Comparison of ENCODE assay signal across 1 cellular context in the genomic region with DNA sequence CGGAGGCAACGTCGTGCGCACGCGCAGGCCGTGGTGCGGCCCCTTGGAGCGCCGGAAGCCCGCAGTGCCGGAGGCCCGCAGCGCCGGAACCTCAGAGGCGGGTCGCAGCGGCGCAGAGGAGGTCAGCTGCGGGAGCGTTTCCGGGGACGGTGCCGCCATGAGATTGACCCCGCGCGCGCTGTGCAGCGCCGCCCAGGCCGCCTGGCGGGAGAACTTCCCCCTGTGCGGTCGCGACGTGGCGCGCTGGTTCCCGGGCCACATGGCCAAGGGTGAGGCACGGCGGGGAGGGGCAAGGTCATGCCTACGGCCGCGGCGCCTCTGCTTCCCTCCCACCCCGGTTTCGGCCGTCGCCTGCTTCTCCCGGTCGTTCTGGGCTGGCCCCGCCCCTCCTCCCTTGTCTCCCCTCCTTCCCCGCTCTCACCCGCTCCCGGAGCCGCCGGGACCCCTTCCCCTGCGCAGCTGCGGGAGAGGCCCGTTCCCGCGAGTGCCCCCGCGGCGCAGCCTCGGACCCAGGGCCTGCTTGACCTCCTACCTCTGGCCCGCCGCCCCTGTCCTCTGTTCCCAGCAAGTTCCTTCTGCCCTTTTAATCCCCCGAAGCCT.
TF ChIP-seq lines count a peak whose summit lies in the region.

Gene MTG1, plus strand, starts transcription at position 94 of the 600 bp plus-strand sequence. Its CDS starts 64 bp downstream, at position 158.

TF ChIP-seq in A549, 52 proteins besides CTCF, POLR2A, EP300 and RAD21 (continued from another document):
- no peak for TF ChIP-seq NR3C1 (IDR thresholded peaks at IDR 0.05)
- TF ChIP-seq, protein P1, sequence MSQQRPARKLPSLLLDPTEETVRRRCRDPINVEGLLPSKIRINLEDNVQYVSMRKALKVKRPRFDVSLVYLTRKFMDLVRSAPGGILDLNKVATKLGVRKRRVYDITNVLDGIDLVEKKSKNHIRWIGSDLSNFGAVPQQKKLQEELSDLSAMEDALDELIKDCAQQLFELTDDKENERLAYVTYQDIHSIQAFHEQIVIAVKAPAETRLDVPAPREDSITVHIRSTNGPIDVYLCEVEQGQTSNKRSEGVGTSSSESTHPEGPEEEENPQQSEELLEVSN (IDR thresholded peaks at IDR 0.05; ENCODE audit: borderline replicate concordance, low read depth), result peak; percentile 65; the same call in 1 of the 2 replicates
- TF ChIP-seq TFCP2L1 (CRISPR knock-in tag; IDR thresholded peaks at IDR 0.05), result no peak
- no peak for TF ChIP-seq BHLHE40 (IDR thresholded peaks at IDR 0.05; ENCODE audit: low read depth, low read length)
- TF ChIP-seq SREBF2 (IDR thresholded peaks at IDR 0.05), result no peak
- no peak for TF ChIP-seq ZFP36 (IDR thresholded peaks at IDR 0.05; ENCODE audit: borderline replicate concordance, partially characterized antibody)
- TF ChIP-seq GATA3 (IDR thresholded peaks at IDR 0.05; ENCODE audit: borderline replicate concordance), result 0 out of 2 replicates have a peak, but pooled peaks have one; percentile 20
- no peak for TF ChIP-seq HOXB13 (CRISPR knock-in tag; IDR thresholded peaks at IDR 0.05; ENCODE audit: low read depth)
- no peak for TF ChIP-seq CBX8 (IDR thresholded peaks at IDR 0.05)
- TF ChIP-seq MYC (IDR thresholded peaks at IDR 0.05; ENCODE audit: borderline replicate concordance, low read length), result peak; percentile 87
- TF ChIP-seq, protein P2, sequence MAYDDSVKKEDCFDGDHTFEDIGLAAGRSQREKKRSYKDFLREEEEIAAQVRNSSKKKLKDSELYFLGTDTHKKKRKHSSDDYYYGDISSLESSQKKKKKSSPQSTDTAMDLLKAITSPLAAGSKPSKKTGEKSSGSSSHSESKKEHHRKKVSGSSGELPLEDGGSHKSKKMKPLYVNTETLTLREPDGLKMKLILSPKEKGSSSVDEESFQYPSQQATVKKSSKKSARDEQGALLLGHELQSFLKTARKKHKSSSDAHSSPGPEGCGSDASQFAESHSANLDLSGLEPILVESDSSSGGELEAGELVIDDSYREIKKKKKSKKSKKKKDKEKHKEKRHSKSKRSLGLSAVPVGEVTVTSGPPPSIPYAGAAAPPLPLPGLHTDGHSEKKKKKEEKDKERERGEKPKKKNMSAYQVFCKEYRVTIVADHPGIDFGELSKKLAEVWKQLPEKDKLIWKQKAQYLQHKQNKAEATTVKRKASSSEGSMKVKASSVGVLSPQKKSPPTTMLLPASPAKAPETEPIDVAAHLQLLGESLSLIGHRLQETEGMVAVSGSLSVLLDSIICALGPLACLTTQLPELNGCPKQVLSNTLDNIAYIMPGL (CRISPR knock-in tag; IDR thresholded peaks at IDR 0.05; ENCODE audit: borderline replicate concordance), result no peak
- peak; percentile 78; the same call in 2 of the 3 replicates for TF ChIP-seq BCL3 (IDR thresholded peaks at IDR 0.05)
- no peak for TF ChIP-seq FOSL2 (IDR thresholded peaks at IDR 0.05)
- no peak for TF ChIP-seq FOSL2 (CRISPR knock-in tag; IDR thresholded peaks at IDR 0.05)
- no peak for TF ChIP-seq RARB (CRISPR knock-in tag; IDR thresholded peaks at IDR 0.05)
- TF ChIP-seq HOXA7 (CRISPR knock-in tag; IDR thresholded peaks at IDR 0.05), result no peak
- TF ChIP-seq NFE2L2 (conservative IDR thresholded peaks at IDR 0.05; ENCODE audit: low read length), result no peak
- TF ChIP-seq PHF8 (IDR thresholded peaks at IDR 0.05; ENCODE audit: borderline replicate concordance, low read depth), result peak; percentile 88; the same call in 1 of the 2 replicates
- no peak for TF ChIP-seq ESRRA (IDR thresholded peaks at IDR 0.05; ENCODE audit: borderline replicate concordance, low read length)
- TF ChIP-seq TP53 (CRISPR knock-in tag; IDR thresholded peaks at IDR 0.05), result no peak
TF ChIP-seq in A549: peak in this region for 9.
